8 cellular contexts compared by ENCODE assay signal in genomic region chr11:73980001-73980960, GRCh38. TPM values are rescaled to one million over a fixed set of nuclear protein-coding genes. Genes with fewer than 3 reads are reported as not detected.
A peak's percentile ranks its signal among the peaks of the same experiment; 100 is the strongest.
DNase-seq lines count a peak whose midpoint lies in the region; ATAC-seq, FAIRE-seq and TF ChIP-seq lines count a peak whose summit lies in the region.

No MANE protein-coding gene starts in this region.

- TF ChIP-seq POLR2A in suprapubic skin (IDR thresholded peaks at IDR 0.05) = peak in 1 of 2 donors; percentile 23

- H3K36me3 ChIP-seq in mucosa of stomach (ENCODE audit: control insufficient read depth, insufficient read depth, low read length) = peaks cover 4% of the 10 kb centered on the region
- peaks cover 6% of the 10 kb centered on the region for H3K36me3 ChIP-seq in suprapubic skin

- FAIRE-seq in HTR-8/SVneo (lab: Jason Lieb, UNC) = no peak

- no peak for TF ChIP-seq CTCF in suprapubic skin (IDR thresholded peaks at IDR 0.05)

- H3K9me3 ChIP-seq in mucosa of stomach (ENCODE audit: control insufficient read depth, low read length) (no peaks in the 10 kb centered on the region), suprapubic skin (no peaks in the 10 kb centered on the region)

- no peak overlapping the region for H3K27ac ChIP-seq in suprapubic skin

- H3K27me3 ChIP-seq in mucosa of stomach (ENCODE audit: control insufficient read depth, insufficient read depth, low read length) = no peaks in the 10 kb centered on the region
- no peaks in the 10 kb centered on the region for H3K27me3 ChIP-seq in suprapubic skin

- H3K9ac ChIP-seq in mucosa of stomach (ENCODE audit: low read length) = peak overlapping the region; percentile 83

- peaks cover 50% of the 10 kb centered on the region for H3K4me1 ChIP-seq in mucosa of stomach (ENCODE audit: control insufficient read depth, insufficient read depth, low read length)
- peaks cover 38% of the 10 kb centered on the region for H3K4me1 ChIP-seq in suprapubic skin

- peak; percentile 48 for ATAC-seq in GM21390 (IDR thresholded peaks at IDR 0.05; ENCODE audit: unreplicated experiment)

- DNase-seq in DMS153 treated with DMSO at 0.1 percent for 48 hours (lab: John Stamatoyannopoulos, UW; ENCODE audit: unreplicated experiment) (peak; percentile 79), KG1 (lab: John Stamatoyannopoulos, UW) (peak; percentile 48), T-helper 9 cell (peak; percentile 57), suprapubic skin (ENCODE audit: low spot score in 2 of 2) (peak in 1 of 2 donors; percentile 75), HTR-8/SVneo (ENCODE audit: insufficient read length, low spot score) (no peak)
- DNase-seq in central memory CD4-positive, alpha-beta T cell = peak; percentile 90

- WGBS in suprapubic skin = 67% methylated on average over 6 of the region's 6 CpGs

- no peak for TF ChIP-seq EP300 in suprapubic skin (IDR thresholded peaks at IDR 0.05)

- peak overlapping the region; percentile 84 for H3K4me3 ChIP-seq in mucosa of stomach (ENCODE audit: low read length)
- peak overlapping the region; percentile 58 for H3K4me3 ChIP-seq in suprapubic skin

RNA-seq across cellular contexts. Expression of gene UCP2, which starts 2.4 kb away (rescaled TPM):
- 10 to 100 TPM in 2 of 4 donors, 1 to 10 TPM in 2; 9.8 to 27.3 (median 12.9) TPM for total RNA-seq in suprapubic skin

RNA-seq across cellular contexts. Expression of gene UCP3, which starts 28.6 kb away (rescaled TPM):
- 1 to 10 TPM; 2.3 to 6.6 (median 3.9) TPM for total RNA-seq in suprapubic skin

RNA-seq across cellular contexts. Expression of gene DNAJB13, which starts 29.5 kb away (rescaled TPM):
- not detected for total RNA-seq in suprapubic skin
